Comparison of ENCODE assay signal across 8 cellular contexts in genomic region chr20:37336369-37337207, GRCh38. TPM values are rescaled to one million over a fixed set of nuclear protein-coding genes. Genes with fewer than 3 reads are reported as not detected.
DNase-seq lines count a peak whose midpoint lies in the region; ATAC-seq and TF ChIP-seq lines count a peak whose summit lies in the region.

No MANE protein-coding gene starts in this region.

- peaks cover 22% of the 10 kb centered on the region for H3K4me1 Mint-ChIP-seq in activated CD4-positive, alpha-beta memory T cell treated with anti-CD3 and anti-CD28 coated beads, Interleukin-2, amount 10 ng/mL, durations not matched to agents 7 days and 5 days

- H3K4me3 ChIP-seq in GM06990 (replicated peaks; ENCODE audit: low read depth, low read length) (peak overlapping the region; percentile 26; the same call in 1 of the 2 replicates), right cardiac atrium (ENCODE audit: low read length) (no peak overlapping the region)

- TF ChIP-seq CTCF in GM06990 (IDR thresholded peaks at IDR 0.05; ENCODE audit: insufficient read depth, low read length, poor library complexity, severe bottlenecking), result no peak

- CTCF ChIA-PET in activated CD4-positive, alpha-beta memory T cell treated with anti-CD3 and anti-CD28 coated beads, Interleukin-2, amount 10 ng/mL, durations not matched to agents 7 days and 5 days (lab: Charles Lee), result no interaction called here

- H3K9me3 Mint-ChIP-seq in activated CD4-positive, alpha-beta memory T cell treated with anti-CD3 and anti-CD28 coated beads, Interleukin-2, amount 10 ng/mL, durations not matched to agents 7 days and 5 days, result no peaks in the 10 kb centered on the region

- no peak overlapping the region for H3K27ac ChIP-seq in right cardiac atrium (ENCODE audit: low read length)

- no peaks in the 10 kb centered on the region for H3K27me3 Mint-ChIP-seq in activated CD4-positive, alpha-beta memory T cell treated with anti-CD3 and anti-CD28 coated beads, Interleukin-2, amount 10 ng/mL, durations not matched to agents 7 days and 5 days

- DNase-seq in GM06990 (ENCODE audit: extremely low read depth, insufficient read length), result peak; percentile 87
- DNase-seq in HK-2 (ENCODE audit: unreplicated experiment), result peak; percentile 43
- peak; percentile 37 for DNase-seq in activated CD4-positive, alpha-beta memory T cell treated with anti-CD3 and anti-CD28 coated beads, Interleukin-2, amount 10 ng/mL, durations not matched to agents 7 days and 5 days
- peak; percentile 64 to 85 (median 82) for DNase-seq in right cardiac atrium
- peak; percentile 66 for DNase-seq in stimulated activated CD4-positive, alpha-beta T cell treated with anti-CD3 and anti-CD28 coated beads, Interleukin-15, amount 100 ng/mL, for 24 hours
- no peak for DNase-seq in HT-29 (ENCODE audit: low spot score)
- DNase-seq in T1000 (lab: John Stamatoyannopoulos, UW), result no peak

- no peaks in the 10 kb centered on the region for H3K36me3 Mint-ChIP-seq in activated CD4-positive, alpha-beta memory T cell treated with anti-CD3 and anti-CD28 coated beads, Interleukin-2, amount 10 ng/mL, durations not matched to agents 7 days and 5 days (ENCODE audit: low read depth)

- H3K4me3 Mint-ChIP-seq in activated CD4-positive, alpha-beta memory T cell treated with anti-CD3 and anti-CD28 coated beads, Interleukin-2, amount 10 ng/mL, durations not matched to agents 7 days and 5 days, result peak overlapping the region; percentile 22

- 35% methylated on average over 11 of the region's 11 CpGs for WGBS in right cardiac atrium

- H3K27me3 ChIP-seq in GM06990 (replicated peaks; ENCODE audit: control insufficient read depth, insufficient read depth, low read length), result no peaks in the 10 kb centered on the region
- no peaks in the 10 kb centered on the region for H3K27me3 ChIP-seq in right cardiac atrium (ENCODE audit: control insufficient read depth, insufficient read depth)

- ATAC-seq in GM21390 (IDR thresholded peaks at IDR 0.05; ENCODE audit: unreplicated experiment) (peak; percentile 54), right cardiac atrium (peak; percentile 53 to 72)

- POLR2A ChIA-PET in activated CD4-positive, alpha-beta memory T cell treated with anti-CD3 and anti-CD28 coated beads, Interleukin-2, amount 10 ng/mL, durations not matched to agents 7 days and 5 days (lab: Charles Lee), result interaction anchor here (1.4 kb wide), 1 partner anchor 47 kb away, joined by 3 read pairs; the partner anchor contains the start of gene MANBAL

- no peaks in the 10 kb centered on the region for H3K36me3 ChIP-seq in GM06990 (ENCODE audit: control insufficient read depth, insufficient read depth, low read length)

- intact Hi-C loops in right cardiac atrium (cut with DNase I), result no loop called here

- H3K27ac Mint-ChIP-seq in activated CD4-positive, alpha-beta memory T cell treated with anti-CD3 and anti-CD28 coated beads, Interleukin-2, amount 10 ng/mL, durations not matched to agents 7 days and 5 days, result no peak overlapping the region

- peaks cover 3% of the 10 kb centered on the region for H3K4me1 ChIP-seq in right cardiac atrium (ENCODE audit: control insufficient read depth, insufficient read depth, low read length)

- no peaks in the 10 kb centered on the region for H3K9me3 ChIP-seq in right cardiac atrium (ENCODE audit: control insufficient read depth, low read length)

RNA-seq across cellular contexts. Expression of gene SRC, which starts 9.4 kb away (rescaled TPM):
- 1 to 10 TPM; 2.6 to 2.7 TPM for total RNA-seq in activated CD4-positive, alpha-beta memory T cell treated with anti-CD3 and anti-CD28 coated beads, Interleukin-2, amount 10 ng/mL, durations not matched to agents 7 days and 5 days
- 10 to 100 TPM; 11.8 to 14.0 (median 13.4) TPM for total RNA-seq in right cardiac atrium
- 9.5 TPM for polyA plus RNA-seq in right cardiac atrium
- total RNA-seq in HT-29 (2014; rRNA removed; shearing (Covaris generic)), result 113 and 161 TPM in 2 replicates

RNA-seq across cellular contexts. Expression of gene MANBAL, which starts 47.1 kb away (rescaled TPM):
- 1 to 10 TPM; 9.0 to 9.7 TPM for total RNA-seq in activated CD4-positive, alpha-beta memory T cell treated with anti-CD3 and anti-CD28 coated beads, Interleukin-2, amount 10 ng/mL, durations not matched to agents 7 days and 5 days
- total RNA-seq in right cardiac atrium, result 10 to 100 TPM; 22.9 to 30.6 (median 29.5) TPM
- polyA plus RNA-seq in right cardiac atrium, result 34.8 TPM
- total RNA-seq in HT-29 (2014; rRNA removed; shearing (Covaris generic)), result 28.0 and 33.1 TPM in 2 replicates

Comparison
In these comparisons a context has a peak if more than half of its experiments do, and no peak if none do; other contexts are left out.
1. DNase-seq: peak in GM06990 (single experiment), HK-2 (single experiment), activated CD4-positive, alpha-beta memory T cell treated with anti-CD3 and anti-CD28 coated beads, Interleukin-2, amount 10 ng/mL, durations not matched to agents 7 days and 5 days (single experiment), right cardiac atrium (3 of 3) and stimulated activated CD4-positive, alpha-beta T cell treated with anti-CD3 and anti-CD28 coated beads, Interleukin-15, amount 100 ng/mL, for 24 hours (single experiment); none in HT-29 (single experiment) and T1000 (single experiment).